In genomic region chr5:78671609-78672008, GRCh38 we compare ENCODE assay signal across 1 cellular context.
TF ChIP-seq lines count a peak whose summit lies in the region.

No MANE protein-coding gene starts in this region.

TF ChIP-seq in WTC11, 78 proteins besides CTCF, POLR2A, EP300 and RAD21 (continued from another document):
- TF ChIP-seq FOXP4 (CRISPR knock-in tag; IDR thresholded peaks at IDR 0.05) = no peak
- no peak for TF ChIP-seq MXD4 (CRISPR knock-in tag; IDR thresholded peaks at IDR 0.05; ENCODE audit: borderline replicate concordance)
- no peak for TF ChIP-seq NFATC4 (CRISPR knock-in tag; IDR thresholded peaks at IDR 0.05)
- TF ChIP-seq ZNF232 (CRISPR knock-in tag; IDR thresholded peaks at IDR 0.05) = no peak
